ENCODE assay signal across 1 cellular context in genomic region chr17:76737082-76737675, GRCh38.
TF ChIP-seq lines count a peak whose summit lies in the region.

Gene SRSF2, minus strand, starts transcription at chr17:76737331. Its CDS starts 171 bp downstream, at chr17:76737160.

TF ChIP-seq in HepG2, 621 proteins besides CTCF, POLR2A, EP300 and RAD21 (continued from another document and continues in another):
- TF ChIP-seq CERS6 (CRISPR knock-in tag; IDR thresholded peaks at IDR 0.05) (peak; percentile 76; the same call in 1 of the 2 replicates), ZNF234 (CRISPR knock-in tag; conservative IDR thresholded peaks at IDR 0.05) (no peak), CHCHD3 (CRISPR knock-in tag; IDR thresholded peaks at IDR 0.05) (peak; percentile 97), NFYC (CRISPR knock-in tag; IDR thresholded peaks at IDR 0.05) (peak; percentile 89), TBP (CRISPR knock-in tag; IDR thresholded peaks at IDR 0.05) (peak; percentile 79; the same call in 1 of the 2 replicates), ZNF33A (CRISPR knock-in tag; IDR thresholded peaks at IDR 0.05; ENCODE audit: borderline replicate concordance) (no peak; the same call in 1 of the 2 replicates), ZNF576 (CRISPR knock-in tag; IDR thresholded peaks at IDR 0.05) (no peak; the same call in 1 of the 2 replicates), STAT6 (CRISPR knock-in tag; IDR thresholded peaks at IDR 0.05; ENCODE audit: borderline replicate concordance) (no peak), ZFY (CRISPR knock-in tag; IDR thresholded peaks at IDR 0.05) (peak; percentile 99), ZNF577 (CRISPR knock-in tag; IDR thresholded peaks at IDR 0.05; ENCODE audit: borderline replicate concordance, low read depth) (no peak), KDM3A (CRISPR knock-in tag; IDR thresholded peaks at IDR 0.05; ENCODE audit: low read depth) (peak; percentile 87; the same call in 1 of the 2 replicates), ZNF547 (CRISPR knock-in tag; IDR thresholded peaks at IDR 0.05) (peak; percentile 67; the same call in 1 of the 2 replicates), ZNF441 (CRISPR knock-in tag; IDR thresholded peaks at IDR 0.05; ENCODE audit: borderline replicate concordance) (peak; percentile 56; the same call in 1 of the 2 replicates), MXD4 (CRISPR knock-in tag; IDR thresholded peaks at IDR 0.05) (peak; percentile 83), ISL2 (CRISPR knock-in tag; IDR thresholded peaks at IDR 0.05) (peak; percentile 87), NR0B2 (CRISPR knock-in tag; IDR thresholded peaks at IDR 0.05) (peak; percentile 85; the same call in 1 of the 2 replicates), SSRP1 (CRISPR knock-in tag; IDR thresholded peaks at IDR 0.05) (no peak), ZEB1 (IDR thresholded peaks at IDR 0.05; ENCODE audit: insufficient replicate concordance, low read depth) (no peak), ZNF609 (CRISPR knock-in tag; IDR thresholded peaks at IDR 0.05; ENCODE audit: borderline replicate concordance) (peak; percentile 37; the same call in 1 of the 2 replicates), AGO2 (optimal IDR thresholded peaks at IDR 0.05; ENCODE audit: low read depth, low read length) (peak; percentile 98), ZBED4 (CRISPR knock-in tag; IDR thresholded peaks at IDR 0.05; ENCODE audit: borderline replicate concordance) (peak; percentile 74; the same call in 1 of the 2 replicates), ZNF879 (CRISPR knock-in tag; IDR thresholded peaks at IDR 0.05) (peak; percentile 96), PHB2 (IDR thresholded peaks at IDR 0.05; ENCODE audit: partially characterized antibody) (no peak), HOMEZ (CRISPR knock-in tag; IDR thresholded peaks at IDR 0.05; ENCODE audit: low read depth) (no peak), ZNF678 (CRISPR knock-in tag; IDR thresholded peaks at IDR 0.05) (peak; percentile 76), ZIK1 (CRISPR knock-in tag; IDR thresholded peaks at IDR 0.05; ENCODE audit: borderline replicate concordance, low read depth) (peak; percentile 99), TEF (CRISPR knock-in tag; IDR thresholded peaks at IDR 0.05) (peak; percentile 86), MIER2 (CRISPR knock-in tag; IDR thresholded peaks at IDR 0.05) (no peak; the same call in none of the 2 replicates), ZSCAN9 (CRISPR knock-in tag; IDR thresholded peaks at IDR 0.05; ENCODE audit: borderline replicate concordance) (no peak; the same call in 1 of the 2 replicates), TRAFD1 (CRISPR knock-in tag; IDR thresholded peaks at IDR 0.05; ENCODE audit: borderline replicate concordance) (peak; percentile 21; the same call in 1 of the 2 replicates), ATF4 (CRISPR knock-in tag; IDR thresholded peaks at IDR 0.05) (peak in 1 of 2 experiments; percentile 76; a peak in 2 of 4 replicates), ZNF329 (CRISPR knock-in tag; IDR thresholded peaks at IDR 0.05; ENCODE audit: low read depth) (peak; percentile 84), SP2 (CRISPR knock-in tag; IDR thresholded peaks at IDR 0.05) (peak; percentile 74), ZNF704 (CRISPR knock-in tag; IDR thresholded peaks at IDR 0.05; ENCODE audit: borderline replicate concordance) (peak; percentile 91; the same call in 1 of the 2 replicates), ZNF414 (CRISPR knock-in tag; IDR thresholded peaks at IDR 0.05) (peak; percentile 92), ZNF34 (CRISPR knock-in tag; IDR thresholded peaks at IDR 0.05; ENCODE audit: borderline replicate concordance) (no peak), NR1H2 (CRISPR knock-in tag; IDR thresholded peaks at IDR 0.05; ENCODE audit: borderline replicate concordance, low read depth) (peak; percentile 91)
